ENCODE assay signal across 8 cellular contexts in genomic region chr4:8439914-8440490, GRCh38. TPM values are rescaled to one million over a fixed set of nuclear protein-coding genes. Genes with fewer than 3 reads are reported as not detected.
DNase-seq lines count a peak whose midpoint lies in the region; ATAC-seq, FAIRE-seq and TF ChIP-seq lines count a peak whose summit lies in the region.

No MANE protein-coding gene starts in this region.

- H3K4me2 ChIP-seq in MM.1S (ENCODE audit: low read depth, low read length): peak overlapping the region; percentile 97

- no peak for TF ChIP-seq CTCF in MM.1S (IDR thresholded peaks at IDR 0.05; ENCODE audit: low read length)

- peak; percentile 41 for FAIRE-seq in GM18507 (lab: Jason Lieb, UNC)

- peak; percentile 39 for ATAC-seq in activated naive CD8-positive, alpha-beta T cell treated with anti-CD3 and anti-CD28 coated beads, Interleukin-2, amount 50 U/mL, for 24 hours
- ATAC-seq in stimulated activated memory B cell treated with anti-CD40 and anti-IgM and Interleukin-4, amounts not matched to agents 10 μg/mL and 1 μg/mL and 100 μg/mL, for 72 hours: peak; percentile 70

- H3K9me3 ChIP-seq in MM.1S (replicated peaks; ENCODE audit: insufficient read depth, low read length): no peaks in the 10 kb centered on the region

- no peaks in the 10 kb centered on the region for H3K36me3 ChIP-seq in H7 (replicated peaks; ENCODE audit: control insufficient read depth, insufficient read depth, low read length)
- H3K36me3 ChIP-seq in MM.1S (replicated peaks; ENCODE audit: insufficient read depth, low read length): no peaks in the 10 kb centered on the region

- H3K9ac ChIP-seq in MM.1S (ENCODE audit: low read length): peak overlapping the region; percentile 89

- DNase-seq in GM18507 (ENCODE audit: extremely low spot score, insufficient read length, low read depth) (no peak), H7 (no peak), MM.1S (no peak), AG08396 (ENCODE audit: low spot score) (no peak), hepatic stellate cell (ENCODE audit: low spot score) (no peak)
- DNase-seq in activated naive CD8-positive, alpha-beta T cell treated with anti-CD3 and anti-CD28 coated beads, Interleukin-2, amount 50 U/mL, for 24 hours: peak; percentile 9

- H3K79me2 ChIP-seq in MM.1S (ENCODE audit: low read length): peaks cover 75% of the 10 kb centered on the region

- peak overlapping the region; percentile 88 for H3K27ac ChIP-seq in MM.1S (ENCODE audit: low read length)

- peak overlapping the region; percentile 100 for H3K27ac Mint-ChIP-seq in activated naive CD8-positive, alpha-beta T cell treated with anti-CD3 and anti-CD28 coated beads, Interleukin-2, amount 50 U/mL, for 24 hours
- H3K27ac Mint-ChIP-seq in stimulated activated memory B cell treated with anti-CD40 and anti-IgM and Interleukin-4, amounts not matched to agents 10 μg/mL and 1 μg/mL and 100 μg/mL, for 72 hours: peak overlapping the region; percentile 94

- no peaks in the 10 kb centered on the region for H4K20me1 ChIP-seq in MM.1S (ENCODE audit: insufficient read depth, low read length)

- peak overlapping the region; percentile 82 for H2AFZ ChIP-seq in MM.1S (ENCODE audit: low read length)

- peaks cover 2% of the 10 kb centered on the region for H3K27me3 Mint-ChIP-seq in activated naive CD8-positive, alpha-beta T cell treated with anti-CD3 and anti-CD28 coated beads, Interleukin-2, amount 50 U/mL, for 24 hours
- no peaks in the 10 kb centered on the region for H3K27me3 Mint-ChIP-seq in stimulated activated memory B cell treated with anti-CD40 and anti-IgM and Interleukin-4, amounts not matched to agents 10 μg/mL and 1 μg/mL and 100 μg/mL, for 72 hours

- H3F3A ChIP-seq in MM.1S (ENCODE audit: insufficient read depth, low read length): peaks cover 15% of the 10 kb centered on the region

- H3K9me3 Mint-ChIP-seq in activated naive CD8-positive, alpha-beta T cell treated with anti-CD3 and anti-CD28 coated beads, Interleukin-2, amount 50 U/mL, for 24 hours: no peaks in the 10 kb centered on the region
- H3K9me3 Mint-ChIP-seq in stimulated activated memory B cell treated with anti-CD40 and anti-IgM and Interleukin-4, amounts not matched to agents 10 μg/mL and 1 μg/mL and 100 μg/mL, for 72 hours: no peaks in the 10 kb centered on the region

- peaks cover 19% of the 10 kb centered on the region for H3K36me3 Mint-ChIP-seq in activated naive CD8-positive, alpha-beta T cell treated with anti-CD3 and anti-CD28 coated beads, Interleukin-2, amount 50 U/mL, for 24 hours (ENCODE audit: low read depth)
- H3K36me3 Mint-ChIP-seq in stimulated activated memory B cell treated with anti-CD40 and anti-IgM and Interleukin-4, amounts not matched to agents 10 μg/mL and 1 μg/mL and 100 μg/mL, for 72 hours: peaks cover 15% of the 10 kb centered on the region

- H3K4me3 Mint-ChIP-seq in activated naive CD8-positive, alpha-beta T cell treated with anti-CD3 and anti-CD28 coated beads, Interleukin-2, amount 50 U/mL, for 24 hours: peak overlapping the region; percentile 99
- peak overlapping the region; percentile 86 for H3K4me3 Mint-ChIP-seq in stimulated activated memory B cell treated with anti-CD40 and anti-IgM and Interleukin-4, amounts not matched to agents 10 μg/mL and 1 μg/mL and 100 μg/mL, for 72 hours

- peaks cover 81% of the 10 kb centered on the region for H3K4me1 Mint-ChIP-seq in activated naive CD8-positive, alpha-beta T cell treated with anti-CD3 and anti-CD28 coated beads, Interleukin-2, amount 50 U/mL, for 24 hours
- H3K4me1 Mint-ChIP-seq in stimulated activated memory B cell treated with anti-CD40 and anti-IgM and Interleukin-4, amounts not matched to agents 10 μg/mL and 1 μg/mL and 100 μg/mL, for 72 hours: peaks cover 73% of the 10 kb centered on the region

- H3K4me1 ChIP-seq in MM.1S (ENCODE audit: low read length): peaks cover 26% of the 10 kb centered on the region

- H3K4me3 ChIP-seq in H7 (ENCODE audit: insufficient read depth, low read depth, low read length) (peak overlapping the region; percentile 90), MM.1S (ENCODE audit: low read length) (peak overlapping the region; percentile 82), iPS-11a (ENCODE audit: low read depth, low read length) (peak overlapping the region; percentile 91)

- H3K27me3 ChIP-seq in H7 (ENCODE audit: control insufficient read depth, insufficient read depth, low read length) (no peaks in the 10 kb centered on the region), MM.1S (replicated peaks; ENCODE audit: insufficient read depth, low read length) (no peaks in the 10 kb centered on the region)

- no peaks in the 10 kb centered on the region for H3K9me2 ChIP-seq in MM.1S (replicated peaks; ENCODE audit: insufficient read depth, low read length)

RNA-seq across cellular contexts. Expression of gene ACOX3, which starts 0.5 kb away (rescaled TPM):
- 24.4 and 40.8 TPM in 2 replicates for total RNA-seq in H7 (2014; rRNA removed; shearing (Covaris generic))

RNA-seq across cellular contexts. Expression of gene TRMT44, which starts 0.6 kb away (rescaled TPM):
- 35.5 and 42.2 TPM in 2 replicates for total RNA-seq in H7 (2014; rRNA removed; shearing (Covaris generic))
